ENCODE assay signal across 22 cellular contexts in the genomic region with DNA sequence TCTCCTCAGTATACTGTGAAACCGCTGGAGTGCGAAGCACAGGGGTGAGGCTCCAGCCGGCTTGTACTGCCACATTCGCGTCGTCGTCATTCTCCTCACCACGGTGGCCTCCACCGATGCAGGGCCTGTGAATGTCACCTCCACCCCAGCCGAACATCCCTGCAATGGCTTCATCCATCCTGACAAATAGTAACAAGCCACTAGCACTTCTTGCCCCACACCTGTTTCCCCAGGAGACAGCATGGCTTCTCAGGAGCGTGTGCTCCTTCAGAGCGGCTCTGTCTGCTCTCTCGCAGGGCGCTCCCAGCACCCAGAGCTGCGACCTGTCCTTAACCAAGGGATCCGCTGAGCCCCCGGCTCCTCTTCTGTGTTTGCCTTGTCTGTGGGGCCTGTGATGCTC.
"Had no signal": no experiment of that assay in that cellular context is flagged by ENCODE, and none has a peak within 500 bp of the region (broad histone marks: within the 10 kb centered on the region; RNA-seq: fewer than 3 reads in every experiment).

No MANE protein-coding gene starts in this region.

- H2AFZ ChIP-seq: parathyroid adenoma had no signal

- FAIRE-seq: colon, islet of Langerhans had no signal

- H3K4me1 ChIP-seq: esophagus muscularis mucosa, gastrocnemius medialis, heart right ventricle, parathyroid adenoma, prostate gland, sigmoid colon, testis, transverse colon had no signal

- DNase-seq: effector memory CD8-positive, alpha-beta T cell; gastrocnemius medialis; heart right ventricle; hypothalamus; mammary epithelial cell; naive thymus-derived CD8-positive, alpha-beta T cell; occipital lobe; sigmoid colon; stimulated activated CD4-positive, alpha-beta T cell treated with anti-CD3 and anti-CD28 coated beads, Interleukin-2, amount 100 ng/mL, for 24 hours; stimulated activated CD4-positive, alpha-beta T cell treated with anti-CD3 and anti-CD28 coated beads, Interleukin-4, amount 100 ng/mL, for 4 hours; stimulated activated naive B cell treated with anti-CD40 and anti-IgM and Interleukin-4, amounts not matched to agents 10 μg/mL and 1 μg/mL and 100 μg/mL, for 72 hours; stimulated activated naive CD8-positive, alpha-beta T cell treated with anti-CD3 and anti-CD28 coated beads, Interleukin-15, amount 100 ng/mL, for 72 hours; testis; transverse colon had no signal

- ATAC-seq: effector memory CD8-positive, alpha-beta T cell; gastrocnemius medialis; heart right ventricle; left lobe of liver; naive thymus-derived CD8-positive, alpha-beta T cell; stimulated activated naive CD8-positive, alpha-beta T cell treated with anti-CD3 and anti-CD28 coated beads, Interleukin-15, amount 100 ng/mL, for 72 hours had no signal

- H3K9me3 ChIP-seq: gastrocnemius medialis, prostate gland, sigmoid colon, testis, transverse colon had no signal

- H3K79me2 ChIP-seq: parathyroid adenoma had no signal

- H3K36me3 ChIP-seq: esophagus muscularis mucosa, gastrocnemius medialis, heart right ventricle, prostate gland, sigmoid colon, transverse colon had no signal

- H3K9ac ChIP-seq: parathyroid adenoma had no signal

- H3K27ac ChIP-seq: epithelial cell of prostate, esophagus muscularis mucosa, gastrocnemius medialis, heart right ventricle, parathyroid adenoma, prostate gland, sigmoid colon, skin epidermis, testis, transverse colon had no signal

- H3K4me3 ChIP-seq: esophagus muscularis mucosa, gastrocnemius medialis, heart right ventricle, prostate gland, sigmoid colon, skin epidermis, testis, transverse colon had no signal

- H3K27me3 ChIP-seq: gastrocnemius medialis, sigmoid colon, testis, transverse colon had no signal
